Comparison of ENCODE assay signal across 17 cellular contexts in genomic region chr17:17104494-17104893, GRCh38.
DNase-seq lines count a peak whose midpoint lies in the region; ATAC-seq and TF ChIP-seq lines count a peak whose summit lies in the region.
"Had no signal": no experiment of that assay in that cellular context is flagged by ENCODE, and none has a peak within 500 bp of the region (broad histone marks: within the 10 kb centered on the region; RNA-seq: fewer than 3 reads in every experiment).

No MANE protein-coding gene starts in this region.

- intact Hi-C loops in breast epithelium (cut with DNase I; ENCODE audit: low total_unique reads), result no loop called here

- TF ChIP-seq POLR2A in breast epithelium (IDR thresholded peaks at IDR 0.05), result no peak

- no peaks in the 10 kb centered on the region for H3K36me3 ChIP-seq in breast epithelium

- H3K36me3 Mint-ChIP-seq in activated CD4-positive, alpha-beta T cell treated with anti-CD3 and anti-CD28 coated beads, Interleukin-2, amount 10 ng/mL, durations not matched to agents 7 days and 5 days (ENCODE audit: low read depth), result peaks cover 5% of the 10 kb centered on the region
- peaks cover 7% of the 10 kb centered on the region for H3K36me3 Mint-ChIP-seq in mesothelial cell of epicardium
- peaks cover 10% of the 10 kb centered on the region for H3K36me3 Mint-ChIP-seq in stimulated activated effector memory CD8-positive, alpha-beta T cell treated with anti-CD3 and anti-CD28 coated beads, Interleukin-12 subunit alpha, Interleukin-12 subunit beta, amount 100 ng/mL, for 72 hours

- POLR2A ChIA-PET in activated CD4-positive, alpha-beta T cell treated with anti-CD3 and anti-CD28 coated beads, Interleukin-2, amount 10 ng/mL, durations not matched to agents 7 days and 5 days (lab: Charles Lee), result no interaction called here

- peaks cover 26% of the 10 kb centered on the region for H3K4me1 Mint-ChIP-seq in activated CD4-positive, alpha-beta T cell treated with anti-CD3 and anti-CD28 coated beads, Interleukin-2, amount 10 ng/mL, durations not matched to agents 7 days and 5 days
- H3K4me1 Mint-ChIP-seq in mesothelial cell of epicardium, result peaks cover 33% of the 10 kb centered on the region
- peaks cover 47% of the 10 kb centered on the region for H3K4me1 Mint-ChIP-seq in stimulated activated effector memory CD8-positive, alpha-beta T cell treated with anti-CD3 and anti-CD28 coated beads, Interleukin-12 subunit alpha, Interleukin-12 subunit beta, amount 100 ng/mL, for 72 hours

- TF ChIP-seq CTCF in breast epithelium (IDR thresholded peaks at IDR 0.05) (no peak), mesothelial cell of epicardium (IDR thresholded peaks at IDR 0.05; ENCODE audit: unreplicated experiment) (no peak)

- no peaks in the 10 kb centered on the region for H3K9me3 ChIP-seq in breast epithelium

- H3K4me1 ChIP-seq in breast epithelium, result peaks cover 8 to 30% of the 10 kb centered on the region in 2 donors

- no peak for ATAC-seq in stimulated activated effector memory CD8-positive, alpha-beta T cell treated with anti-CD3 and anti-CD28 coated beads, Interleukin-12 subunit alpha, Interleukin-12 subunit beta, amount 100 ng/mL, for 72 hours
- ATAC-seq in GM21526 (IDR thresholded peaks at IDR 0.05; ENCODE audit: low FRiP score, unreplicated experiment), result no peak

- H3K27ac Mint-ChIP-seq in activated CD4-positive, alpha-beta T cell treated with anti-CD3 and anti-CD28 coated beads, Interleukin-2, amount 10 ng/mL, durations not matched to agents 7 days and 5 days, result peak overlapping the region; percentile 20
- peak overlapping the region; percentile 61 for H3K27ac Mint-ChIP-seq in mesothelial cell of epicardium
- H3K27ac Mint-ChIP-seq in stimulated activated effector memory CD8-positive, alpha-beta T cell treated with anti-CD3 and anti-CD28 coated beads, Interleukin-12 subunit alpha, Interleukin-12 subunit beta, amount 100 ng/mL, for 72 hours, result peak overlapping the region; percentile 83
- H3K27ac Mint-ChIP-seq: activated T-helper 2 cell treated with anti-CD3 and anti-CD28 coated beads, Interferon-gamma antibody, Interleukin-2, Interleukin-4, amounts not matched to agents 10 μg/mL and 5 μg/mL and 100 μg/mL, durations not matched to agents 14 hours and 24 hours and 36 hours; T-helper 2 cell treated with Interferon-gamma antibody and Interleukin-4, amounts not matched to agents 5 μg/mL and 100 μg/mL, for 36 hours had no signal

- no peak for DNase-seq in activated CD4-positive, alpha-beta T cell treated with anti-CD3 and anti-CD28 coated beads, Interleukin-2, amount 10 ng/mL, durations not matched to agents 7 days and 5 days
- DNase-seq in activated CD4-positive, alpha-beta T cell treated with anti-CD3 and anti-CD28 coated beads, Interleukin-2, amount 50 U/mL, for 48 hours, result no peak
- DNase-seq in breast epithelium (ENCODE audit: low spot score in 2 of 2) (peak in 1 of 2 donors; percentile 62), mesothelial cell of epicardium (ENCODE audit: low spot score in 2 of 2, unreplicated experiment in 2 of 2) (no peak), cerebellum (ENCODE audit: low spot score) (no peak), EL (no peak)
- DNase-seq in stimulated activated effector memory CD8-positive, alpha-beta T cell treated with anti-CD3 and anti-CD28 coated beads, Interleukin-12 subunit alpha, Interleukin-12 subunit beta, amount 100 ng/mL, for 72 hours (ENCODE audit: low spot score in 2 of 2), result no peak
- DNase-seq: Calu3; GM23248; NCI-H187 treated with DMSO at 0.1 percent for 48 hours; NCI-H69; stimulated activated naive CD4-positive, alpha-beta T cell treated with Interleukin-2 at 50 U/mL for 16 hours had no signal

- no peak overlapping the region for H3K4me3 Mint-ChIP-seq in activated CD4-positive, alpha-beta T cell treated with anti-CD3 and anti-CD28 coated beads, Interleukin-2, amount 10 ng/mL, durations not matched to agents 7 days and 5 days
- no peak overlapping the region for H3K4me3 Mint-ChIP-seq in mesothelial cell of epicardium
- H3K4me3 Mint-ChIP-seq in stimulated activated effector memory CD8-positive, alpha-beta T cell treated with anti-CD3 and anti-CD28 coated beads, Interleukin-12 subunit alpha, Interleukin-12 subunit beta, amount 100 ng/mL, for 72 hours, result no peak overlapping the region
- H3K4me3 Mint-ChIP-seq: T-helper 2 cell treated with Interferon-gamma antibody and Interleukin-4, amounts not matched to agents 5 μg/mL and 100 μg/mL, for 36 hours had no signal

- CTCF ChIA-PET in activated CD4-positive, alpha-beta T cell treated with anti-CD3 and anti-CD28 coated beads, Interleukin-2, amount 10 ng/mL, durations not matched to agents 7 days and 5 days (lab: Charles Lee), result no interaction called here

- H3K27ac ChIP-seq in breast epithelium, result peak overlapping the region; percentile 60 to 79
- H3K27ac ChIP-seq: 22Rv1, GM23248 had no signal

- H3K27me3 ChIP-seq in breast epithelium, result no peaks in the 10 kb centered on the region

- no peak overlapping the region for H3K4me3 ChIP-seq in breast epithelium
- H3K4me3 ChIP-seq: GM23248, lung had no signal

- H3K27me3 Mint-ChIP-seq in activated CD4-positive, alpha-beta T cell treated with anti-CD3 and anti-CD28 coated beads, Interleukin-2, amount 10 ng/mL, durations not matched to agents 7 days and 5 days, result no peaks in the 10 kb centered on the region
- no peaks in the 10 kb centered on the region for H3K27me3 Mint-ChIP-seq in mesothelial cell of epicardium (ENCODE audit: low read depth)

- no peaks in the 10 kb centered on the region for H3K9me3 Mint-ChIP-seq in activated CD4-positive, alpha-beta T cell treated with anti-CD3 and anti-CD28 coated beads, Interleukin-2, amount 10 ng/mL, durations not matched to agents 7 days and 5 days
- H3K9me3 Mint-ChIP-seq in mesothelial cell of epicardium, result no peaks in the 10 kb centered on the region
- H3K9me3 Mint-ChIP-seq in stimulated activated effector memory CD8-positive, alpha-beta T cell treated with anti-CD3 and anti-CD28 coated beads, Interleukin-12 subunit alpha, Interleukin-12 subunit beta, amount 100 ng/mL, for 72 hours, result no peaks in the 10 kb centered on the region
- H3K9me3 Mint-ChIP-seq: activated T-helper 2 cell treated with anti-CD3 and anti-CD28 coated beads, Interferon-gamma antibody, Interleukin-2, Interleukin-4, amounts not matched to agents 10 μg/mL and 5 μg/mL and 100 μg/mL, durations not matched to agents 14 hours and 24 hours and 36 hours; T-helper 2 cell treated with Interferon-gamma antibody and Interleukin-4, amounts not matched to agents 5 μg/mL and 100 μg/mL, for 36 hours had no signal

Comparison
In these comparisons a context has a peak if more than half of its experiments do, and no peak if none do; other contexts are left out.
1. H3K27ac Mint-ChIP-seq: peak in every context shown above with its lines; median percentile 83 in stimulated activated effector memory CD8-positive, alpha-beta T cell treated with anti-CD3 and anti-CD28 coated beads, Interleukin-12 subunit alpha, Interleukin-12 subunit beta, amount 100 ng/mL, for 72 hours; 61 in mesothelial cell of epicardium; 20 in activated CD4-positive, alpha-beta T cell treated with anti-CD3 and anti-CD28 coated beads, Interleukin-2, amount 10 ng/mL, durations not matched to agents 7 days and 5 days.